ENCODE assay signal across 14 cellular contexts in genomic region chr9:15867334-15867733, GRCh38.
"Had no signal": no experiment of that assay in that cellular context is flagged by ENCODE, and none has a peak within 500 bp of the region (broad histone marks: within the 10 kb centered on the region; RNA-seq: fewer than 3 reads in every experiment).

No MANE protein-coding gene starts in this region.

- ATAC-seq: activated CD4-positive, alpha-beta T cell treated with anti-CD3 and anti-CD28 coated beads for 36 hours; activated T-cell treated with anti-CD3 and anti-CD28 coated beads, Interleukin-2, amount 50 U/mL, for 4 hours; esophagus mucosa; left lung; naive thymus-derived CD4-positive, alpha-beta T cell; sciatic nerve; stimulated activated naive CD8-positive, alpha-beta T cell treated with anti-CD3 and anti-CD28 coated beads, Interleukin-15, Interleukin-2, amounts not matched to agents 100 U/mL and 50 U/mL, for 24 hours had no signal

- H3K36me3 ChIP-seq: adrenal gland, left lung, ovary had no signal

- H3K4me3 ChIP-seq: adrenal gland, left lung, ovary had no signal

- H3K9me3 ChIP-seq: adrenal gland, ovary had no signal

- H3K4me1 ChIP-seq: adrenal gland, left lung had no signal

- H3K27ac ChIP-seq: adrenal gland, left lung, ovary had no signal

- DNase-seq: activated CD4-positive, alpha-beta memory T cell treated with anti-CD3 and anti-CD28 coated beads for 36 hours; activated CD4-positive, alpha-beta T cell treated with anti-CD3 and anti-CD28 coated beads for 36 hours; activated effector memory CD4-positive, alpha-beta T cell treated with Interleukin-2 at 50 U/mL for 16 hours; activated T-cell treated with anti-CD3 and anti-CD28 coated beads, Interleukin-2, amount 50 U/mL, for 4 hours; adrenal gland; glutamatergic neuron; hypothalamus; kidney; left lung; naive thymus-derived CD4-positive, alpha-beta T cell; ovary; stimulated activated naive CD8-positive, alpha-beta T cell treated with anti-CD3 and anti-CD28 coated beads, Interleukin-15, Interleukin-2, amounts not matched to agents 100 U/mL and 50 U/mL, for 24 hours had no signal

- H3K27me3 ChIP-seq: adrenal gland, left lung, ovary had no signal
